Comparison of ENCODE assay signal across 32 cellular contexts in genomic region chr18:43312891-43313290, GRCh38. TPM values are rescaled to one million over a fixed set of nuclear protein-coding genes. Genes with fewer than 3 reads are reported as not detected.
DNase-seq lines count a peak whose midpoint lies in the region; ATAC-seq, FAIRE-seq and TF ChIP-seq lines count a peak whose summit lies in the region.
"Had no signal": no experiment of that assay in that cellular context is flagged by ENCODE, and none has a peak within 500 bp of the region (broad histone marks: within the 10 kb centered on the region; RNA-seq: fewer than 3 reads in every experiment).

No MANE protein-coding gene starts in this region.

- peak; percentile 2 for DNase-seq in AG20443 (ENCODE audit: low spot score)
- DNase-seq in M059J (ENCODE audit: low read depth): peak; percentile 13
- peak; percentile 41 for DNase-seq in mammary epithelial cell
- no peak for DNase-seq in left lung
- DNase-seq in stimulated activated CD4-positive, alpha-beta T cell treated with anti-CD3 and anti-CD28 coated beads, Interleukin-15, amount 100 ng/mL, for 24 hours: no peak
- DNase-seq in kidney: no peak
- DNase-seq: activated CD4-positive, alpha-beta T cell treated with anti-CD3 and anti-CD28 coated beads for 36 hours; activated T-cell treated with anti-CD3 and anti-CD28 coated beads for 4 hours; anterior cingulate cortex; BE2C; GF-D8; islet precursor cell; Karpas-422; lower lobe of right lung; NCI-H1048; NCI-H187; NCI-H2171; NCI-H526; Peyer's patch; right cardiac atrium; stimulated activated CD4-positive, alpha-beta T cell treated with anti-CD3 and anti-CD28 coated beads, Interleukin-4, amount 100 ng/mL, for 4 hours; substantia nigra had no signal

- dilution Hi-C loops in mammary epithelial cell (cut with HindIII; ENCODE audit: low sequenced_read_pairs): no loop called here

- intact Hi-C loops in mammary epithelial cell (cut with micrococcal nuclease): no loop called here
- intact Hi-C loops in left lung (cut with DNase I): no loop called here
- intact Hi-C loops in kidney (cut with DNase I): no loop called here

- H3K4me2 ChIP-seq in mammary epithelial cell (ENCODE audit: insufficient read depth, low read depth, low read length): no peak overlapping the region

- H4K20me1 ChIP-seq in mammary epithelial cell (ENCODE audit: insufficient read depth, low read length): no peaks in the 10 kb centered on the region

- no peaks in the 10 kb centered on the region for H3K27me3 ChIP-seq in mammary epithelial cell (ENCODE audit: insufficient read depth, low read length)
- no peaks in the 10 kb centered on the region for H3K27me3 ChIP-seq in left lung
- H3K27me3 ChIP-seq: BE2C, Peyer's patch, SJSA1 had no signal

- H3K9ac ChIP-seq in mammary epithelial cell (ENCODE audit: insufficient read depth, low read length): no peak overlapping the region
- H3K9ac ChIP-seq in kidney (ENCODE audit: low read length in 2 of 2): no peak overlapping the region

- ATAC-seq in left lung: peak; percentile 17
- no peak for ATAC-seq in activated CD4-positive, CD25-positive, alpha-beta regulatory T cell treated with anti-CD3 and anti-CD28 coated beads, Interleukin-2, amount 50 U/mL, for 24 hours
- ATAC-seq in GM18517 (IDR thresholded peaks at IDR 0.05; ENCODE audit: unreplicated experiment): no peak
- ATAC-seq: activated CD4-positive, alpha-beta T cell treated with anti-CD3 and anti-CD28 coated beads for 36 hours; HepG2; lower lobe of right lung; right cardiac atrium; stimulated activated memory B cell treated with anti-CD40 and anti-IgM and Interleukin-4, amounts not matched to agents 10 μg/mL and 1 μg/mL and 100 μg/mL, for 72 hours had no signal

- TF ChIP-seq CTCF in mammary epithelial cell (conservative IDR thresholded peaks at IDR 0.05 in 1 of 2, IDR thresholded peaks at IDR 0.05 in 1 of 2; ENCODE audit: extremely low read depth in 1 of 2, insufficient read depth in 1 of 2, low read depth in 1 of 2, low read length in 2 of 2): no peak
- no peak for TF ChIP-seq CTCF in left lung (IDR thresholded peaks at IDR 0.05)
- TF ChIP-seq CTCF in kidney (IDR thresholded peaks at IDR 0.05; ENCODE audit: borderline replicate concordance, extremely low read depth, insufficient read depth): no peak

- FAIRE-seq in kidney (lab: Jason Lieb, UNC): no peak
- FAIRE-seq: endometrium, HepG2 had no signal

- 29% methylated on average over 1 of the region's 1 CpG for WGBS in mammary epithelial cell (ENCODE audit: low coverage, missing lambda C conversion rate)

- CTCF ChIA-PET in mammary epithelial cell (lab: Charles Lee; ENCODE audit: low non-redundant PET): no interaction called here

- H3K4me1 ChIP-seq in mammary epithelial cell (ENCODE audit: insufficient read depth, low read length): no peaks in the 10 kb centered on the region
- H3K4me1 ChIP-seq in left lung: no peaks in the 10 kb centered on the region
- H3K4me1 ChIP-seq in kidney (ENCODE audit: control insufficient read depth in 1 of 2, insufficient read depth in 1 of 2, low read depth in 1 of 2, low read length in 2 of 2): no peaks in the 10 kb centered on the region
- H3K4me1 ChIP-seq: BE2C, lower lobe of right lung, Peyer's patch, SJSA1 had no signal

- H3K4me3 ChIP-seq in mammary epithelial cell (replicated peaks in 1 of 3; ENCODE audit: insufficient read depth in 1 of 3, low read depth in 2 of 3, low read length in 3 of 3) (no peak overlapping the region), left lung (no peak overlapping the region), kidney (ENCODE audit: low read length in 2 of 2) (no peak overlapping the region)
- H3K4me3 ChIP-seq: lower lobe of right lung, Peyer's patch, SJSA1 had no signal

- H3K36me3 ChIP-seq in mammary epithelial cell (ENCODE audit: insufficient read depth, low read length) (no peaks in the 10 kb centered on the region), left lung (no peaks in the 10 kb centered on the region), kidney (ENCODE audit: control insufficient read depth in 1 of 2, insufficient read depth in 2 of 2, low read length in 2 of 2) (no peaks in the 10 kb centered on the region)
- H3K36me3 ChIP-seq: BE2C, lower lobe of right lung, Peyer's patch, SJSA1 had no signal

- H3K9me3 ChIP-seq in mammary epithelial cell (replicated peaks; ENCODE audit: insufficient read depth, low read length): no peaks in the 10 kb centered on the region
- H3K9me3 ChIP-seq in left lung: no peaks in the 10 kb centered on the region
- H3K9me3 ChIP-seq in kidney (ENCODE audit: control insufficient read depth in 1 of 2, low read length in 2 of 2): no peaks in the 10 kb centered on the region
- H3K9me3 ChIP-seq: BE2C, lower lobe of right lung, Peyer's patch, SJSA1 had no signal

- no peaks in the 10 kb centered on the region for H3K79me2 ChIP-seq in mammary epithelial cell (ENCODE audit: insufficient read depth, low read length)

- no TSS peak for BruUV-seq in mammary epithelial cell (replicated peaks; lab: Mats Ljungman, UMichigan)

- no peak overlapping the region for H2AFZ ChIP-seq in mammary epithelial cell (ENCODE audit: low read depth, low read length)

- in situ Hi-C loops in mammary epithelial cell (cut with MboI; ENCODE audit: low sequenced_read_pairs in 2 of 2): no loop called here

- no peak overlapping the region for H3K27ac ChIP-seq in mammary epithelial cell (ENCODE audit: insufficient read depth, low read depth, low read length)
- H3K27ac ChIP-seq in left lung: no peak overlapping the region
- no peak overlapping the region for H3K27ac ChIP-seq in kidney (ENCODE audit: low read depth in 2 of 2, low read length in 2 of 2)
- H3K27ac ChIP-seq: HL-60, lower lobe of right lung, Peyer's patch, SJSA1 had no signal

RNA-seq across cellular contexts. Expression of gene SYT4, which starts 35.6 kb away (rescaled TPM):
- total RNA-seq in M059J (2014; rRNA removed; shearing (Covaris generic)): 0.15 and 0.67 TPM in 2 replicates
- total RNA-seq in mammary epithelial cell (not detected), left lung (under 1 TPM in 1 of 2 donors, not detected in 1; 0.24 TPM), kidney (not detected)
- polyA plus RNA-seq in mammary epithelial cell (not detected), kidney (ENCODE audit: insufficient read depth, low read depth, low replicate concordance) (not detected)
- not detected for polyA minus RNA-seq in mammary epithelial cell
- total RNA-seq: activated CD4-positive, alpha-beta T cell treated with anti-CD3 and anti-CD28 coated beads for 36 hours; dermis microvascular lymphatic vessel endothelial cell; glomerular endothelial cell; HepG2; lower lobe of right lung; SJSA1; T-helper 1 cell treated with Interleukin-12 subunit alpha and Interleukin-12 subunit beta and Interleukin-4 antibody, amounts not matched to agents 30 ng/mL and 1 ng/mL, for 36 hours had no signal
- polyA plus RNA-seq: HepG2 had no signal

Comparison
In these comparisons a context has a peak if more than half of its experiments do, and no peak if none do; other contexts are left out.
1. DNase-seq: peak in AG20443 (single experiment), M059J (single experiment) and mammary epithelial cell (single experiment); none in left lung (0 of 2), stimulated activated CD4-positive, alpha-beta T cell treated with anti-CD3 and anti-CD28 coated beads, Interleukin-15, amount 100 ng/mL, for 24 hours (single experiment) and kidney (single experiment).